Comparison of ENCODE assay signal across 8 cellular contexts in genomic region chr1:39408641-39409054, GRCh38.
DNase-seq lines count a peak whose midpoint lies in the region; ATAC-seq, FAIRE-seq and TF ChIP-seq lines count a peak whose summit lies in the region.

No MANE protein-coding gene starts in this region.

- H3K36me3 ChIP-seq in ACC112 (ENCODE audit: insufficient read depth, low read length) (no peaks in the 10 kb centered on the region), keratinocyte (ENCODE audit: control insufficient read depth in 2 of 2, extremely low read depth in 1 of 2, insufficient read depth in 2 of 2, low read length in 2 of 2) (peaks cover 4 to 24% of the 10 kb centered on the region in 2 experiments)

- no peaks in the 10 kb centered on the region for H3K27me3 ChIP-seq in ACC112 (ENCODE audit: insufficient read depth, low read length)
- no peaks in the 10 kb centered on the region for H3K27me3 ChIP-seq in keratinocyte (ENCODE audit: control insufficient read depth, extremely low read depth, insufficient read depth, low read length)

- H2AFZ ChIP-seq in ACC112 (ENCODE audit: low read length, unreplicated experiment): no peak overlapping the region
- no peak overlapping the region for H2AFZ ChIP-seq in keratinocyte (ENCODE audit: control insufficient read depth, low read length)

- no peak for FAIRE-seq in keratinocyte (lab: Jason Lieb, UNC)

- H3K4me1 ChIP-seq in ACC112 (ENCODE audit: control insufficient read depth, insufficient read depth, low read length, unreplicated experiment): peaks cover 59% of the 10 kb centered on the region
- peaks cover 66% of the 10 kb centered on the region for H3K4me1 ChIP-seq in keratinocyte (ENCODE audit: control insufficient read depth, extremely low read depth, insufficient read depth, low read length)

- DNase-seq in NCI-H226: peak; percentile 97
- DNase-seq in central memory CD4-positive, alpha-beta T cell: peak; percentile 75
- no peak for DNase-seq in keratinocyte (ENCODE audit: low read depth, low spot score)
- DNase-seq in stimulated activated CD4-positive, alpha-beta T cell treated with anti-CD3 and anti-CD28 coated beads, Interleukin-12 subunit alpha, Interleukin-12 subunit beta, amount 100 ng/mL, for 48 hours (ENCODE audit: low read depth in 2 of 3, low spot score in 1 of 3): peak; percentile 61 to 81 (median 65)

- H3K9ac ChIP-seq in keratinocyte (ENCODE audit: control insufficient read depth, extremely low read depth, insufficient read depth, low read length): peak overlapping the region; percentile 80

- peak overlapping the region; percentile 94 for H3K4me2 ChIP-seq in keratinocyte (ENCODE audit: control insufficient read depth, extremely low read depth, insufficient read depth, low read depth, low read length)

- peak overlapping the region; percentile 93 for H3K4me3 ChIP-seq in ACC112 (ENCODE audit: low read depth, low read length)
- peak overlapping the region; percentile 47 to 79 (median 77) for H3K4me3 ChIP-seq in keratinocyte (ENCODE audit: control insufficient read depth in 2 of 3, extremely low read depth in 1 of 3, insufficient read depth in 2 of 3, low read depth in 1 of 3, low read length in 3 of 3)

- TF ChIP-seq CTCF in keratinocyte (optimal IDR thresholded peaks at IDR 0.05 in 1 of 3, IDR thresholded peaks at IDR 0.05 in 1 of 3, conservative IDR thresholded peaks at IDR 0.05 in 1 of 3; ENCODE audit: extremely low read depth in 1 of 3, insufficient read depth in 2 of 3, low read length in 3 of 3): no peak

- H3K27ac ChIP-seq in ACC112 (ENCODE audit: low read depth, low read length) (peak overlapping the region; percentile 51; the same call in 1 of the 2 replicates), keratinocyte (ENCODE audit: control insufficient read depth, insufficient read depth, low read length) (peak overlapping the region; percentile 69)

- peaks cover 8% of the 10 kb centered on the region for H4K20me1 ChIP-seq in keratinocyte (ENCODE audit: control insufficient read depth, extremely low read depth, insufficient read depth, low read length)

- dilution Hi-C loops in keratinocyte (cut with MboI; ENCODE audit: extremely low pct_ligation_motif_present, low sequenced_read_pairs): no loop called here

- H3K9me1 ChIP-seq in keratinocyte (ENCODE audit: control insufficient read depth, extremely low read depth, insufficient read depth, low read length): peaks cover 3% of the 10 kb centered on the region

- H3K79me2 ChIP-seq in ACC112 (ENCODE audit: control insufficient read depth, insufficient read depth, low read length, unreplicated experiment) (peaks cover 54% of the 10 kb centered on the region), keratinocyte (ENCODE audit: control insufficient read depth, insufficient read depth, low read length) (peaks cover 43% of the 10 kb centered on the region)

- no peaks in the 10 kb centered on the region for H3K9me3 ChIP-seq in keratinocyte (ENCODE audit: control insufficient read depth, low read depth, low read length)

- ATAC-seq in GM19023 (IDR thresholded peaks at IDR 0.05; ENCODE audit: unreplicated experiment) (peak; percentile 80), HG03196 (IDR thresholded peaks at IDR 0.05; ENCODE audit: unreplicated experiment) (peak; percentile 68)
- ATAC-seq in activated CD4-positive, CD25-positive, alpha-beta regulatory T cell treated with anti-CD3 and anti-CD28 coated beads, Interleukin-2, amount 50 U/mL, for 24 hours: peak; percentile 86 to 87
